8 cellular contexts compared by ENCODE assay signal in genomic region chr9:108886608-108887271, GRCh38. TPM values are rescaled to one million over a fixed set of nuclear protein-coding genes. Genes with fewer than 3 reads are reported as not detected.
"Had no signal": no experiment of that assay in that cellular context is flagged by ENCODE, and none has a peak within 500 bp of the region (broad histone marks: within the 10 kb centered on the region; RNA-seq: fewer than 3 reads in every experiment).

No MANE protein-coding gene starts in this region.

RNA-seq across cellular contexts. Expression of gene ACTL7A, which starts 24.7 kb away (rescaled TPM):
- total RNA-seq: cardiac muscle cell, esophagus squamous epithelium, gastrocnemius medialis, heart right ventricle, lower leg skin, myocyte, uterus had no signal
- polyA plus RNA-seq: cardiac muscle cell, heart right ventricle, keratinocyte had no signal

RNA-seq across cellular contexts. Expression of gene ACTL7B, which starts 31.0 kb away (rescaled TPM):
- total RNA-seq: cardiac muscle cell, esophagus squamous epithelium, gastrocnemius medialis, heart right ventricle, lower leg skin, myocyte, uterus had no signal
- polyA plus RNA-seq: cardiac muscle cell, heart right ventricle, keratinocyte had no signal
